Comparison of ENCODE assay signal across 18 cellular contexts in the genomic region with DNA sequence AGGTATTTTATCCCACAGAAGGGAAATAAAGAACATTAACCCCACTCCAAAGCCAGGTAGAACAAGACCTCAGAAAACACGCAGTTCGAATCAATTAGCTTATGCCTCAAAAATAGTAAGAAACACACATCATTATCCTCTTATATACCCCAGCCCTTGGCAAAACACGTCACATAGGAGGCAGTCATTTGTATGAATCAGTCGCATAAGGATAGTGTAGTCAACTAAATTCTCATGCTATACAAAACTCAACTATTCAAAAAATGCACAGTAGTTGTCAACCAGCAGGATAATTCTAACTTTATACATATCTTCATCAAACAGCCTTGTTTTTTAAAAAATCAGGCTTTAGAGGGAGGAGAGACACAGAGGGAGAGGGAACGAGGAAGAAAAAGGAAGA.
"Had no signal": no experiment of that assay in that cellular context is flagged by ENCODE, and none has a peak within 500 bp of the region (broad histone marks: within the 10 kb centered on the region; RNA-seq: fewer than 3 reads in every experiment).

No MANE protein-coding gene starts in this region.

- H3K36me3 ChIP-seq: adrenal gland, colonic mucosa, esophagus muscularis mucosa, left ventricle myocardium inferior, pancreas, sigmoid colon, thyroid gland, uterus had no signal

- H3K27ac ChIP-seq: adrenal gland, colonic mucosa, esophagus muscularis mucosa, left ventricle myocardium inferior, pancreas, sigmoid colon, thyroid gland, uterus had no signal

- H3K27me3 ChIP-seq: adrenal gland, colonic mucosa, esophagus muscularis mucosa, pancreas, sigmoid colon, thyroid gland, uterus had no signal

- H3K9me3 ChIP-seq: adrenal gland, colonic mucosa, esophagus muscularis mucosa, left ventricle myocardium inferior, pancreas, sigmoid colon, thyroid gland, uterus had no signal

- H3K9me3 Mint-ChIP-seq: activated CD4-positive, alpha-beta memory T cell treated with anti-CD3 and anti-CD28 coated beads for 36 hours; activated T-cell treated with anti-CD3 and anti-CD28 coated beads, Interleukin-2, amount 50 U/mL, for 4 hours had no signal

- ATAC-seq: activated T-cell treated with anti-CD3 and anti-CD28 coated beads, Interleukin-2, amount 50 U/mL, for 4 hours; pancreas; SK-N-SH treated with all-trans-retinoic acid at 6 μM for 48 hours had no signal

- H3K27me3 Mint-ChIP-seq: activated CD4-positive, alpha-beta memory T cell treated with anti-CD3 and anti-CD28 coated beads for 36 hours had no signal

- DNase-seq: activated CD4-positive, alpha-beta memory T cell treated with anti-CD3 and anti-CD28 coated beads for 36 hours; activated CD4-positive, alpha-beta T cell treated with anti-CD3 and anti-CD28 coated beads for 1 hour; activated gamma-delta T cell; activated T-cell treated with anti-CD3 and anti-CD28 coated beads, Interleukin-2, amount 50 U/mL, for 4 hours; adrenal gland; caudate nucleus; colonic mucosa; hippocampal formation; kidney; left ventricle myocardium inferior; mesenchymal stem cell; pancreas; sigmoid colon; stimulated activated CD4-positive, alpha-beta T cell treated with anti-CD3 and anti-CD28 coated beads, Interleukin-1b, Interleukin-23, amount 100 ng/mL, for 48 hours; thyroid gland; uterus had no signal

- H3K4me3 Mint-ChIP-seq: activated CD4-positive, alpha-beta memory T cell treated with anti-CD3 and anti-CD28 coated beads for 36 hours; activated T-cell treated with anti-CD3 and anti-CD28 coated beads, Interleukin-2, amount 50 U/mL, for 4 hours had no signal

- H3K4me1 ChIP-seq: adrenal gland, colonic mucosa, left ventricle myocardium inferior, pancreas, sigmoid colon, thyroid gland, uterus had no signal

- H3K4me3 ChIP-seq: adrenal gland, colonic mucosa, esophagus muscularis mucosa, left ventricle myocardium inferior, pancreas, sigmoid colon, thyroid gland, uterus had no signal

- H3K27ac Mint-ChIP-seq: activated CD4-positive, alpha-beta memory T cell treated with anti-CD3 and anti-CD28 coated beads for 36 hours had no signal
